In genomic region chr3:149174901-149175300, GRCh38 we compare ENCODE assay signal across 8 cellular contexts. TPM values are rescaled to one million over a fixed set of nuclear protein-coding genes. Genes with fewer than 3 reads are reported as not detected.
DNase-seq lines count a peak whose midpoint lies in the region; ATAC-seq and TF ChIP-seq lines count a peak whose summit lies in the region.

No MANE protein-coding gene starts in this region.

- H2AFZ ChIP-seq in PC-3 (ENCODE audit: low read length): no peak overlapping the region

- H3K27me3 Mint-ChIP-seq in activated CD8-positive, alpha-beta memory T cell treated with anti-CD3 and anti-CD28 coated beads, Interleukin-2, amount 10 ng/mL, durations not matched to agents 7 days and 5 days: no peaks in the 10 kb centered on the region
- no peaks in the 10 kb centered on the region for H3K27me3 Mint-ChIP-seq in stimulated activated memory B cell treated with anti-CD40 and anti-IgM and Interleukin-4, amounts not matched to agents 10 μg/mL and 1 μg/mL and 100 μg/mL, for 72 hours
- H3K27me3 Mint-ChIP-seq in T-cell: no peaks in the 10 kb centered on the region

- no peaks in the 10 kb centered on the region for H3K9me3 Mint-ChIP-seq in activated CD8-positive, alpha-beta memory T cell treated with anti-CD3 and anti-CD28 coated beads, Interleukin-2, amount 10 ng/mL, durations not matched to agents 7 days and 5 days (ENCODE audit: low read depth)
- no peaks in the 10 kb centered on the region for H3K9me3 Mint-ChIP-seq in stimulated activated memory B cell treated with anti-CD40 and anti-IgM and Interleukin-4, amounts not matched to agents 10 μg/mL and 1 μg/mL and 100 μg/mL, for 72 hours
- no peaks in the 10 kb centered on the region for H3K9me3 Mint-ChIP-seq in T-cell

- no peaks in the 10 kb centered on the region for H3K9me2 ChIP-seq in PC-3 (replicated peaks; ENCODE audit: low read length)

- H3K4me3 Mint-ChIP-seq in activated CD8-positive, alpha-beta memory T cell treated with anti-CD3 and anti-CD28 coated beads, Interleukin-2, amount 10 ng/mL, durations not matched to agents 7 days and 5 days: no peak overlapping the region
- no peak overlapping the region for H3K4me3 Mint-ChIP-seq in stimulated activated memory B cell treated with anti-CD40 and anti-IgM and Interleukin-4, amounts not matched to agents 10 μg/mL and 1 μg/mL and 100 μg/mL, for 72 hours
- no peak overlapping the region for H3K4me3 Mint-ChIP-seq in T-cell

- H3K27ac ChIP-seq in PC-3 (ENCODE audit: low read length) (peak overlapping the region; percentile 39), psoas muscle (no peak overlapping the region)

- TF ChIP-seq CTCF in PC-3 (conservative IDR thresholded peaks at IDR 0.05; ENCODE audit: low read depth, low read length): no peak
- TF ChIP-seq CTCF in psoas muscle (IDR thresholded peaks at IDR 0.05): no peak

- H3K4me3 ChIP-seq in PC-3 (ENCODE audit: low read length) (no peak overlapping the region), psoas muscle (no peak overlapping the region)

- ATAC-seq in activated CD8-positive, alpha-beta memory T cell treated with anti-CD3 and anti-CD28 coated beads, Interleukin-2, amount 10 ng/mL, durations not matched to agents 7 days and 5 days: peak; percentile 73
- ATAC-seq in HG02884 (IDR thresholded peaks at IDR 0.05; ENCODE audit: unreplicated experiment): peak; percentile 95
- ATAC-seq in PC-3: peak; percentile 49
- peak; percentile 34 for ATAC-seq in stimulated activated memory B cell treated with anti-CD40 and anti-IgM and Interleukin-4, amounts not matched to agents 10 μg/mL and 1 μg/mL and 100 μg/mL, for 72 hours
- no peak for ATAC-seq in T-cell (replicated peaks in 1 of 4)
- ATAC-seq in psoas muscle: no peak
- ATAC-seq in left colon: no peak

- no peaks in the 10 kb centered on the region for H3K79me2 ChIP-seq in PC-3 (ENCODE audit: low read length)

- no peak overlapping the region for H3K27ac Mint-ChIP-seq in activated CD8-positive, alpha-beta memory T cell treated with anti-CD3 and anti-CD28 coated beads, Interleukin-2, amount 10 ng/mL, durations not matched to agents 7 days and 5 days
- no peak overlapping the region for H3K27ac Mint-ChIP-seq in stimulated activated memory B cell treated with anti-CD40 and anti-IgM and Interleukin-4, amounts not matched to agents 10 μg/mL and 1 μg/mL and 100 μg/mL, for 72 hours
- H3K27ac Mint-ChIP-seq in T-cell: no peak overlapping the region

- 67 to 76% (median 68%) methylated on average over 3 of the region's 3 CpGs for WGBS in psoas muscle, 3 donors

- no peaks in the 10 kb centered on the region for H3K27me3 ChIP-seq in PC-3 (ENCODE audit: low read length)
- no peaks in the 10 kb centered on the region for H3K27me3 ChIP-seq in psoas muscle (ENCODE audit: insufficient read depth in 3 of 3, low read length in 2 of 3)

- H3K9me3 ChIP-seq in PC-3 (ENCODE audit: low read length) (no peaks in the 10 kb centered on the region), psoas muscle (no peaks in the 10 kb centered on the region)

- peak overlapping the region; percentile 33 for H3K4me2 ChIP-seq in PC-3 (ENCODE audit: low read length)

- H3K4me1 ChIP-seq in PC-3 (ENCODE audit: insufficient read depth, low read length) (peaks cover 30% of the 10 kb centered on the region), psoas muscle (peaks cover 3% of the 10 kb centered on the region)

- H3K4me1 Mint-ChIP-seq in activated CD8-positive, alpha-beta memory T cell treated with anti-CD3 and anti-CD28 coated beads, Interleukin-2, amount 10 ng/mL, durations not matched to agents 7 days and 5 days: peaks cover 10% of the 10 kb centered on the region
- peaks cover 15% of the 10 kb centered on the region for H3K4me1 Mint-ChIP-seq in stimulated activated memory B cell treated with anti-CD40 and anti-IgM and Interleukin-4, amounts not matched to agents 10 μg/mL and 1 μg/mL and 100 μg/mL, for 72 hours
- H3K4me1 Mint-ChIP-seq in T-cell: peaks cover 7 to 13% (median 7%) of the 10 kb centered on the region in 3 donors

- no peaks in the 10 kb centered on the region for H3F3A ChIP-seq in PC-3 (ENCODE audit: low read length, unreplicated experiment)

- H3K36me3 ChIP-seq in PC-3 (ENCODE audit: low read depth, low read length): peaks cover 10% of the 10 kb centered on the region; the same call in 1 of the 2 replicates
- peaks cover 2 to 24% of the 10 kb centered on the region in 2 donors for H3K36me3 ChIP-seq in psoas muscle (ENCODE audit: insufficient read depth in 1 of 2, low read depth in 1 of 2)

- H3K9ac ChIP-seq in PC-3 (ENCODE audit: low read length): no peak overlapping the region

- intact Hi-C loops in PC-3 (cut with micrococcal nuclease): loop anchor here (1.0 to 2.0 kb wide), 2 partner anchors 40 to 95 kb away; no protein-coding TSS in a partner anchor
- intact Hi-C loops in psoas muscle (cut with DNase I): loop anchor here in 1 of 2 donors (5.0 kb wide), 1 partner anchor 43 kb away; no protein-coding TSS in a partner anchor
- intact Hi-C loops in left colon (cut with DNase I, micrococcal nuclease): no loop called here

- H3K36me3 Mint-ChIP-seq in activated CD8-positive, alpha-beta memory T cell treated with anti-CD3 and anti-CD28 coated beads, Interleukin-2, amount 10 ng/mL, durations not matched to agents 7 days and 5 days: peaks cover 42% of the 10 kb centered on the region
- H3K36me3 Mint-ChIP-seq in stimulated activated memory B cell treated with anti-CD40 and anti-IgM and Interleukin-4, amounts not matched to agents 10 μg/mL and 1 μg/mL and 100 μg/mL, for 72 hours: peaks cover 52% of the 10 kb centered on the region
- H3K36me3 Mint-ChIP-seq in T-cell: peaks cover 48% of the 10 kb centered on the region

- POLR2A ChIA-PET in PC-3 (lab: Charles Lee; ENCODE audit: unreplicated experiment) (interaction anchor here (0.6 to 0.9 kb wide), 2 partner anchors 198 to 273 kb away, joined by 3 read pairs; no protein-coding TSS in a partner anchor), T-cell (lab: Charles Lee) (interaction anchor here in 1 of 2 donors (0.5 kb wide), 1 partner anchor 9 kb away, joined by 3 read pairs; no protein-coding TSS in a partner anchor)

- no peaks in the 10 kb centered on the region for H4K20me1 ChIP-seq in PC-3 (ENCODE audit: low read length)

- DNase-seq in activated CD8-positive, alpha-beta memory T cell treated with anti-CD3 and anti-CD28 coated beads, Interleukin-2, amount 10 ng/mL, durations not matched to agents 7 days and 5 days: peak; percentile 55
- no peak for DNase-seq in activated CD8-positive, alpha-beta memory T cell treated with anti-CD3 and anti-CD28 coated beads for 24 hours
- peak; percentile 22 for DNase-seq in PC-3
- no peak for DNase-seq in T-cell
- DNase-seq in psoas muscle: no peak
- no peak for DNase-seq in left colon

- no TSS peak for BruUV-seq in PC-3 (replicated peaks; lab: Mats Ljungman, UMichigan)

- CTCF ChIA-PET in activated CD8-positive, alpha-beta memory T cell treated with anti-CD3 and anti-CD28 coated beads, Interleukin-2, amount 10 ng/mL, durations not matched to agents 7 days and 5 days (lab: Charles Lee): no interaction called here
- CTCF ChIA-PET in PC-3 (lab: Charles Lee): interaction anchor here (1.0 kb wide), 2 partner anchors 54 to 219 kb away, joined by 3 to 4 read pairs; no protein-coding TSS in a partner anchor
- CTCF ChIA-PET in T-cell (lab: Charles Lee): interaction anchor here in 1 of 2 donors (0.6 kb wide), 1 partner anchor 1116 kb away, joined by 3 read pairs; no protein-coding TSS in a partner anchor

RNA-seq across cellular contexts. Expression of gene HPS3, which starts 45.5 kb away (rescaled TPM):
- total RNA-seq in activated CD8-positive, alpha-beta memory T cell treated with anti-CD3 and anti-CD28 coated beads, Interleukin-2, amount 10 ng/mL, durations not matched to agents 7 days and 5 days: 10 to 100 TPM; 32.5 to 36.0 TPM
- total RNA-seq in PC-3 (2014; rRNA removed) (11.3 and 13.9 TPM in 2 replicates), T-cell (10 to 100 TPM; 18.6 to 28.4 (median 21.5) TPM), psoas muscle (1 to 10 TPM; 2.6 to 5.4 (median 3.4) TPM), left colon (10 to 100 TPM; 15.0 to 18.1 TPM)
- 1 to 10 TPM; 2.2 to 7.3 (median 5.6) TPM for polyA plus RNA-seq in psoas muscle

RNA-seq across cellular contexts. Expression of gene CP, which starts 46.7 kb away (rescaled TPM):
- total RNA-seq in activated CD8-positive, alpha-beta memory T cell treated with anti-CD3 and anti-CD28 coated beads, Interleukin-2, amount 10 ng/mL, durations not matched to agents 7 days and 5 days: not detected
- total RNA-seq in PC-3 (2014; rRNA removed) (0.04 TPM in 1 of 2 replicates, not detected in the other), T-cell (1 to 10 TPM in 1 of 5 donors, under 1 TPM in 2, not detected in 2; 0.69 to 1.9 (median 0.73) TPM), psoas muscle (1 to 10 TPM; 1.0 to 3.5 (median 1.8) TPM), left colon (10 to 100 TPM in 1 of 2 donors, 1 to 10 TPM in 1; 6.1 to 11.1 TPM)
- 1 to 10 TPM in 2 of 3 donors, under 1 TPM in 1; 0.23 to 2.3 (median 2.2) TPM for polyA plus RNA-seq in psoas muscle

Comparison
In these comparisons a context has a peak if more than half of its experiments do, and no peak if none do; other contexts are left out.
1. DNase-seq: peak in activated CD8-positive, alpha-beta memory T cell treated with anti-CD3 and anti-CD28 coated beads, Interleukin-2, amount 10 ng/mL, durations not matched to agents 7 days and 5 days (single experiment) and PC-3 (single experiment); none in activated CD8-positive, alpha-beta memory T cell treated with anti-CD3 and anti-CD28 coated beads for 24 hours (single experiment), T-cell (0 of 34), psoas muscle (0 of 2) and left colon (0 of 2).
2. ATAC-seq: peak in activated CD8-positive, alpha-beta memory T cell treated with anti-CD3 and anti-CD28 coated beads, Interleukin-2, amount 10 ng/mL, durations not matched to agents 7 days and 5 days (single experiment), HG02884 (single experiment), PC-3 (single experiment) and stimulated activated memory B cell treated with anti-CD40 and anti-IgM and Interleukin-4, amounts not matched to agents 10 μg/mL and 1 μg/mL and 100 μg/mL, for 72 hours (single experiment); none in T-cell (0 of 4), psoas muscle (0 of 4) and left colon (single experiment).